Comparison of ENCODE assay signal across 8 cellular contexts in genomic region chr10:5446390-5446926, GRCh38. TPM values are rescaled to one million over a fixed set of nuclear protein-coding genes. Genes with fewer than 3 reads are reported as not detected.
A peak's percentile ranks its signal among the peaks of the same experiment; 100 is the strongest.
DNase-seq lines count a peak whose midpoint lies in the region; ATAC-seq and TF ChIP-seq lines count a peak whose summit lies in the region.

No MANE protein-coding gene starts in this region.

- H3K79me2 ChIP-seq in DOHH2 (ENCODE audit: control insufficient read depth, low read length), result peaks cover 49% of the 10 kb centered on the region

- H3K4me2 ChIP-seq in DOHH2 (ENCODE audit: low read length), result peak overlapping the region; percentile 82

- peaks cover 4% of the 10 kb centered on the region; the same call in 1 of the 2 replicates for H3F3A ChIP-seq in DOHH2 (ENCODE audit: control insufficient read depth, insufficient read depth)

- H3K9ac ChIP-seq in muscle layer of colon (ENCODE audit: low read length), result peak overlapping the region; percentile 54

- peaks cover 24% of the 10 kb centered on the region for H3K36me3 ChIP-seq in DOHH2 (ENCODE audit: control insufficient read depth, low read length)
- H3K36me3 ChIP-seq in esophagus (ENCODE audit: control insufficient read depth in 2 of 2, insufficient read depth in 2 of 2, low read length in 1 of 2), result no peaks in the 10 kb centered on the region
- no peaks in the 10 kb centered on the region for H3K36me3 ChIP-seq in muscle layer of colon (ENCODE audit: insufficient read depth, low read length)

- H3K9me3 ChIP-seq in DOHH2 (ENCODE audit: control insufficient read depth, insufficient read depth, low read length), result no peaks in the 10 kb centered on the region
- H3K9me3 ChIP-seq in esophagus (ENCODE audit: control insufficient read depth in 2 of 2, insufficient read depth in 1 of 2, low read depth in 1 of 2, low read length in 1 of 2), result no peaks in the 10 kb centered on the region
- H3K9me3 ChIP-seq in muscle layer of colon (ENCODE audit: low read length), result no peaks in the 10 kb centered on the region

- ATAC-seq in HG02938 (IDR thresholded peaks at IDR 0.05; ENCODE audit: unreplicated experiment) (peak; percentile 24), HG03439 (IDR thresholded peaks at IDR 0.05; ENCODE audit: unreplicated experiment) (no peak)

- WGBS in esophagus, 2 donors, result 9 to 13% methylated on average over 23 of the region's 23 CpGs

- no peak overlapping the region for H3K27ac ChIP-seq in DOHH2 (ENCODE audit: low read depth, low read length)
- H3K27ac ChIP-seq in esophagus (ENCODE audit: low read depth in 2 of 2, low read length in 1 of 2), result peak overlapping the region; percentile 60 to 95
- H3K27ac ChIP-seq in muscle layer of colon (ENCODE audit: low read depth, low read length), result peak overlapping the region; percentile 90

- peak; percentile 90 for DNase-seq in NCI-H748 (lab: John Stamatoyannopoulos, UW; ENCODE audit: unreplicated experiment)
- DNase-seq in activated T-cell treated with anti-CD3 and anti-CD28 coated beads, Interleukin-2, amount 50 U/mL, for 1 hour, result peak; percentile 81
- DNase-seq in stimulated activated CD8-positive, alpha-beta memory T cell treated with anti-CD3 and anti-CD28 coated beads, Interleukin-4, amount 100 ng/mL, for 24 hours (ENCODE audit: low read depth), result peak; percentile 57

- H3K27me3 ChIP-seq in DOHH2 (ENCODE audit: control insufficient read depth, low read length) (no peaks in the 10 kb centered on the region), esophagus (ENCODE audit: control insufficient read depth in 1 of 2, insufficient read depth in 2 of 2, low read length in 2 of 2) (no peaks in the 10 kb centered on the region), muscle layer of colon (ENCODE audit: control insufficient read depth in 1 of 2, insufficient read depth in 2 of 2, low read length in 2 of 2) (no peaks in the 10 kb centered on the region)

- peak overlapping the region; percentile 74 for H3K4me3 ChIP-seq in DOHH2 (ENCODE audit: low read length)
- H3K4me3 ChIP-seq in esophagus (ENCODE audit: low read depth in 1 of 2, low read length in 2 of 2), result peak overlapping the region; percentile 57 to 94
- peak overlapping the region; percentile 51 to 69 for H3K4me3 ChIP-seq in muscle layer of colon (ENCODE audit: low read depth in 1 of 2, low read length in 2 of 2)

- 0 out of 2 replicates have a peak, but pooled peaks cover 3% of the 10 kb centered on the region for H4K20me1 ChIP-seq in DOHH2 (ENCODE audit: control insufficient read depth, insufficient read depth, low read depth, low read length)

- no peaks in the 10 kb centered on the region for H3K9me2 ChIP-seq in DOHH2 (replicated peaks; ENCODE audit: control insufficient read depth, low read length)

- TF ChIP-seq CTCF in DOHH2 (IDR thresholded peaks at IDR 0.05; ENCODE audit: low read depth, low read length, poor library complexity, severe bottlenecking), result no peak

- H3K4me1 ChIP-seq in DOHH2 (ENCODE audit: control insufficient read depth, low read length) (peaks cover 40% of the 10 kb centered on the region), esophagus (ENCODE audit: control insufficient read depth in 2 of 2, insufficient read depth in 2 of 2, low read length in 1 of 2) (no peaks in the 10 kb centered on the region), muscle layer of colon (ENCODE audit: insufficient read depth, low read length) (peaks cover 12% of the 10 kb centered on the region)

RNA-seq across cellular contexts. Expression of gene NET1, which starts 34.1 kb away (rescaled TPM):
- polyA plus RNA-seq in esophagus, result 10 to 100 TPM; 41.5 to 52.0 TPM

RNA-seq across cellular contexts. Expression of gene TUBAL3, which starts 41.8 kb away (rescaled TPM):
- polyA plus RNA-seq in esophagus, result under 1 TPM; 0.05 to 0.20 TPM

RNA-seq across cellular contexts. Expression of gene CALML5, which starts 52.9 kb away (rescaled TPM):
- polyA plus RNA-seq in esophagus, result 100 to 1,000 TPM in 1 of 2 donors, 10 to 100 TPM in 1; 75.9 to 185 TPM
